ENCODE assay signal across 20 cellular contexts in genomic region chr4:127775843-127776242, GRCh38. TPM values are rescaled to one million over a fixed set of nuclear protein-coding genes. Genes with fewer than 3 reads are reported as not detected.
DNase-seq lines count a peak whose midpoint lies in the region; ATAC-seq and TF ChIP-seq lines count a peak whose summit lies in the region.
"Had no signal": no experiment of that assay in that cellular context is flagged by ENCODE, and none has a peak within 500 bp of the region (broad histone marks: within the 10 kb centered on the region; RNA-seq: fewer than 3 reads in every experiment).

No MANE protein-coding gene starts in this region.

- H3K4me2 ChIP-seq in GM23338 (no peak overlapping the region), mesendoderm (ENCODE audit: low read length) (no peak overlapping the region)
- H3K4me2 ChIP-seq: SK-N-SH had no signal

- H2BK120ac ChIP-seq in mesendoderm (ENCODE audit: low read depth, low read length): peak overlapping the region; percentile 92

- no peak for DNase-seq in stimulated activated naive CD8-positive, alpha-beta T cell treated with anti-CD3 and anti-CD28 coated beads, Interleukin-15, amount 100 ng/mL, for 72 hours
- DNase-seq in stimulated activated naive CD8-positive, alpha-beta T cell treated with anti-CD3 and anti-CD28 coated beads, Interleukin-15, Interleukin-2, amounts not matched to agents 100 U/mL and 50 U/mL, for 24 hours: no peak
- DNase-seq in GM23338 (ENCODE audit: low spot score) (no peak), mesendoderm (no peak), C1 segment of cervical spinal cord (lab: John Stamatoyannopoulos, UW) (no peak), omental fat pad (ENCODE audit: low spot score) (no peak), sciatic nerve (ENCODE audit: low spot score) (no peak)
- DNase-seq: COR-L47, DMS153, EL, GM23248, KBM-7, NCI-H1092, NCI-H1694 treated with DMSO at 0.1 percent for 48 hours, SK-N-SH had no signal

- WGBS in mesendoderm (ENCODE audit: extremely low coverage, insufficient coverage, low lambda C conversion rate): no CpG with 5 or more reads among the region's 4 CpGs

- H3K9ac ChIP-seq in mesendoderm (ENCODE audit: low read length): no peak overlapping the region
- H3K9ac ChIP-seq: GM23248, SK-N-SH had no signal

- 0 out of 2 replicates have a peak, but pooled peaks cover under 1% of the 10 kb centered on the region for H3F3A ChIP-seq in GM23338 (replicated peaks; ENCODE audit: low read depth)

- no peak overlapping the region for H3K23ac ChIP-seq in mesendoderm (ENCODE audit: low read length)

- H3K27ac ChIP-seq in GM23338 (ENCODE audit: low read depth) (no peak overlapping the region), mesendoderm (ENCODE audit: low read depth, low read length) (no peak overlapping the region)
- H3K27ac ChIP-seq: C4-2B, GM23248 had no signal

- 0 out of 2 replicates have a peak overlapping the region, but pooled peaks have one; percentile 43 for H2AFZ ChIP-seq in GM23338
- H2AFZ ChIP-seq: GM23248 had no signal

- no peak overlapping the region for H3K4me3 ChIP-seq in GM23338
- H3K4me3 ChIP-seq in mesendoderm (ENCODE audit: low read length): no peak overlapping the region
- H3K4me3 ChIP-seq: GM23248 had no signal

- intact Hi-C loops in sciatic nerve (cut with DNase I): no loop called here

- no peak overlapping the region for H2AK5ac ChIP-seq in mesendoderm (ENCODE audit: low read length)

- H3K27me3 ChIP-seq in GM23338 (ENCODE audit: insufficient read depth): peaks cover 15% of the 10 kb centered on the region
- no peaks in the 10 kb centered on the region for H3K27me3 ChIP-seq in mesendoderm (ENCODE audit: insufficient read depth, low read length, poor library complexity)

- no peak overlapping the region for H4K5ac ChIP-seq in mesendoderm (ENCODE audit: low read length)

- H3K79me2 ChIP-seq in GM23338 (replicated peaks; ENCODE audit: insufficient read depth) (no peaks in the 10 kb centered on the region), mesendoderm (ENCODE audit: control insufficient read depth, insufficient read depth, low read length) (no peaks in the 10 kb centered on the region)

- ATAC-seq in stimulated activated naive CD8-positive, alpha-beta T cell treated with anti-CD3 and anti-CD28 coated beads, Interleukin-15, amount 100 ng/mL, for 72 hours: peak; percentile 50
- no peak for ATAC-seq in stimulated activated naive CD8-positive, alpha-beta T cell treated with anti-CD3 and anti-CD28 coated beads, Interleukin-15, Interleukin-2, amounts not matched to agents 100 U/mL and 50 U/mL, for 24 hours
- no peak for ATAC-seq in GM23338
- ATAC-seq in HG03039 (IDR thresholded peaks at IDR 0.05; ENCODE audit: unreplicated experiment): peak; percentile 39
- ATAC-seq in omental fat pad (ENCODE audit: low FRiP score): no peak
- no peak for ATAC-seq in sciatic nerve

- H3K56ac ChIP-seq in mesendoderm (ENCODE audit: low read length): no peak overlapping the region

- H3K4me1 ChIP-seq in GM23338 (ENCODE audit: insufficient read depth) (no peaks in the 10 kb centered on the region), mesendoderm (ENCODE audit: control insufficient read depth, low read depth, low read length) (peaks cover 1% of the 10 kb centered on the region)

- TF ChIP-seq CTCF in GM23338 (conservative IDR thresholded peaks at IDR 0.05; ENCODE audit: low read depth in 2 of 2) (no peak), omental fat pad (IDR thresholded peaks at IDR 0.05) (no peak)

- H3K36me3 ChIP-seq in GM23338 (ENCODE audit: insufficient read depth) (no peaks in the 10 kb centered on the region), mesendoderm (ENCODE audit: control insufficient read depth, insufficient read depth, low read length) (no peaks in the 10 kb centered on the region)

- peaks cover 80% of the 10 kb centered on the region for H3K27me3 Mint-ChIP-seq in stimulated activated naive CD8-positive, alpha-beta T cell treated with anti-CD3 and anti-CD28 coated beads, Interleukin-15, amount 100 ng/mL, for 72 hours
- peaks cover 4% of the 10 kb centered on the region for H3K27me3 Mint-ChIP-seq in GM23338 (ENCODE audit: insufficient read depth, low read depth, poor library complexity)

- H2BK15ac ChIP-seq in mesendoderm (replicated peaks; ENCODE audit: low read depth): no peak overlapping the region

- H3K4me3 Mint-ChIP-seq in stimulated activated naive CD8-positive, alpha-beta T cell treated with anti-CD3 and anti-CD28 coated beads, Interleukin-15, amount 100 ng/mL, for 72 hours: no peak overlapping the region
- H3K4me3 Mint-ChIP-seq in GM23338: no peak overlapping the region
- H3K4me3 Mint-ChIP-seq: T-helper 1 cell treated with Interleukin-12 subunit alpha and Interleukin-12 subunit beta and Interleukin-4 antibody, amounts not matched to agents 30 μg/mL and 1 μg/mL, for 36 hours had no signal

- peaks cover under 1% of the 10 kb centered on the region; the same call in 1 of the 3 replicates for H3K36me3 Mint-ChIP-seq in GM23338 (ENCODE audit: low read depth)

- H4K20me1 ChIP-seq in GM23338 (replicated peaks; ENCODE audit: insufficient read depth): no peaks in the 10 kb centered on the region

- no peak overlapping the region for H2BK5ac ChIP-seq in mesendoderm (ENCODE audit: low read length)

- peak overlapping the region; percentile 13 for H4K8ac ChIP-seq in mesendoderm (ENCODE audit: low read depth, low read length)

- H3K4me1 Mint-ChIP-seq in stimulated activated naive CD8-positive, alpha-beta T cell treated with anti-CD3 and anti-CD28 coated beads, Interleukin-15, amount 100 ng/mL, for 72 hours: peaks cover 16% of the 10 kb centered on the region
- peaks cover 9% of the 10 kb centered on the region; the same call in 2 of the 3 replicates for H3K4me1 Mint-ChIP-seq in GM23338

- H3K4ac ChIP-seq in mesendoderm (ENCODE audit: low read depth, low read length): no peak overlapping the region

- H3K27ac Mint-ChIP-seq in stimulated activated naive CD8-positive, alpha-beta T cell treated with anti-CD3 and anti-CD28 coated beads, Interleukin-15, amount 100 ng/mL, for 72 hours: no peak overlapping the region
- no peak overlapping the region for H3K27ac Mint-ChIP-seq in GM23338
- H3K27ac Mint-ChIP-seq: T-helper 1 cell treated with Interleukin-12 subunit alpha and Interleukin-12 subunit beta and Interleukin-4 antibody, amounts not matched to agents 30 μg/mL and 1 μg/mL, for 36 hours had no signal

- H3K18ac ChIP-seq in mesendoderm (ENCODE audit: low read length): peak overlapping the region; percentile 41

- H3K9me2 ChIP-seq in GM23338 (ENCODE audit: insufficient read depth): no peaks in the 10 kb centered on the region
- H3K9me2 ChIP-seq: SK-N-SH had no signal

- no peaks in the 10 kb centered on the region for H3K79me1 ChIP-seq in mesendoderm (ENCODE audit: low read length)

- peaks cover 0 to under 1% of the 10 kb centered on the region in 2 donors for H3K9me3 Mint-ChIP-seq in stimulated activated naive CD8-positive, alpha-beta T cell treated with anti-CD3 and anti-CD28 coated beads, Interleukin-15, amount 100 ng/mL, for 72 hours
- H3K9me3 Mint-ChIP-seq in GM23338: peaks cover under 1% of the 10 kb centered on the region; the same call in 1 of the 3 replicates
- H3K9me3 Mint-ChIP-seq: T-helper 1 cell treated with Interleukin-12 subunit alpha and Interleukin-12 subunit beta and Interleukin-4 antibody, amounts not matched to agents 30 μg/mL and 1 μg/mL, for 36 hours had no signal

RNA-seq across cellular contexts. Expression of gene HSPA4L, which starts 6.3 kb away (rescaled TPM):
- 4.2 and 6.6 TPM in 2 replicates for total RNA-seq in GM23338 (2014; rRNA removed; shearing (Covaris generic))
- 3.0 and 3.5 TPM in 2 replicates for polyA plus RNA-seq in GM23338 (2016; fragmentation: Nextera tagmentation; extraction: Ambion mirVana)
- 1.9 TPM for polyA plus RNA-seq in mesendoderm (2013, experiment 1 of 2)
- polyA plus RNA-seq in mesendoderm (2013, experiment 2 of 2): 2.0 TPM
- total RNA-seq in omental fat pad (1 to 10 TPM; 1.3 to 4.6 (median 2.1) TPM), sciatic nerve (12.6 TPM)

RNA-seq across cellular contexts. Expression of gene SLC25A31, which starts 45.6 kb away (rescaled TPM):
- total RNA-seq in GM23338 (2014; rRNA removed; shearing (Covaris generic)): not detected in 2 replicates
- not detected in 2 replicates for polyA plus RNA-seq in GM23338 (2016; fragmentation: Nextera tagmentation; extraction: Ambion mirVana)
- not detected for polyA plus RNA-seq in mesendoderm (2013, experiment 1 of 2)
- not detected for polyA plus RNA-seq in mesendoderm (2013, experiment 2 of 2)
- not detected for total RNA-seq in omental fat pad
- not detected for total RNA-seq in sciatic nerve
- total RNA-seq: A172, GM23248, M059J had no signal
- polyA plus RNA-seq: GM23248, SK-N-SH had no signal

Comparison
In these comparisons a context has a peak if more than half of its experiments do, and no peak if none do; other contexts are left out.
1. ATAC-seq: peak in stimulated activated naive CD8-positive, alpha-beta T cell treated with anti-CD3 and anti-CD28 coated beads, Interleukin-15, amount 100 ng/mL, for 72 hours (single experiment) and HG03039 (single experiment); none in stimulated activated naive CD8-positive, alpha-beta T cell treated with anti-CD3 and anti-CD28 coated beads, Interleukin-15, Interleukin-2, amounts not matched to agents 100 U/mL and 50 U/mL, for 24 hours (single experiment), GM23338 (single experiment), omental fat pad (single experiment) and sciatic nerve (single experiment).